ENCODE assay signal across 2 cellular contexts in the genomic region with DNA sequence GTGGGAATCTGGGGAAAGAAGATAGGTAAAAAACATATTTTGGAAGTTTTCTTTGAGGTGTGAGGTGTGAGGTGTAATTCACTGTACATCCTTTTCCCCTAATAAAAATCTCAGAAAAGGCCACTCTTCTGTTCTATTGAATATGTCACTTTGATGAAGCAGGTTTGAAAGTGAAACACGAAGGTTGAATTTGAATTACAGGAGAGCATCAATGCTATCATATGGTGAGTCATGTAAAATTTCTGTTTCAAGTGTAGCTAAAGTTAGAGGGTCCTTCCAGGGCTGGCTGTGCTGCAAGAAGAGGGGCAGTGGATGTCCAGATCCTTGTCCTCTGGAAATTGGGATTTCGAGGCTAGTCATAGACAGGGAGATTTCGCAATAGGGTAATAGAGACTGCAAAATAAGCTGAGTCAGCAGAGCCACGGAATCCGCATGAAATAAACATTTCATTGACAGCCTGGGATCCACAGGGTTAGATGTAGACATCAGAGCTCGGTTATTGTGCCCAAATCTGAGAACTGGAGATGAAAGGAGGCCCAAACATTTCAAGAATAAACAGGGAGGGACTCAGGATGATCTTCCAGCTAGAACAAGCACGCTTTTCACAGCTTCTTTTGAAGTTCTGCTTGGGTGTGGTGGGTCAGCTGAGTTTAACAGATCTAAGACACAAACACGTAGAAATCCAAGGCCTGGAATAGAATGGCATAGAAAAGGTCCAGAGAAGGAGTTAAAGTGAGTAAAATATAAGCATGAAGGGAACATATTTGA.
TF ChIP-seq lines count a peak whose summit lies in the region.

No MANE protein-coding gene starts in this region.

TF ChIP-seq in A549, 52 proteins besides CTCF, POLR2A, EP300 and RAD21 (continued from another document):
- TF ChIP-seq, protein P1, sequence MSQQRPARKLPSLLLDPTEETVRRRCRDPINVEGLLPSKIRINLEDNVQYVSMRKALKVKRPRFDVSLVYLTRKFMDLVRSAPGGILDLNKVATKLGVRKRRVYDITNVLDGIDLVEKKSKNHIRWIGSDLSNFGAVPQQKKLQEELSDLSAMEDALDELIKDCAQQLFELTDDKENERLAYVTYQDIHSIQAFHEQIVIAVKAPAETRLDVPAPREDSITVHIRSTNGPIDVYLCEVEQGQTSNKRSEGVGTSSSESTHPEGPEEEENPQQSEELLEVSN (IDR thresholded peaks at IDR 0.05; ENCODE audit: borderline replicate concordance, low read depth) = no peak
- TF ChIP-seq, protein P2, sequence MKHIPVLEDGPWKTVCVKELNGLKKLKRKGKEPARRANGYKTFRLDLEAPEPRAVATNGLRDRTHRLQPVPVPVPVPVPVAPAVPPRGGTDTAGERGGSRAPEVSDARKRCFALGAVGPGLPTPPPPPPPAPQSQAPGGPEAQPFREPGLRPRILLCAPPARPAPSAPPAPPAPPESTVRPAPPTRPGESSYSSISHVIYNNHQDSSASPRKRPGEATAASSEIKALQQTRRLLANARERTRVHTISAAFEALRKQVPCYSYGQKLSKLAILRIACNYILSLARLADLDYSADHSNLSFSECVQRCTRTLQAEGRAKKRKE (CRISPR knock-in tag; IDR thresholded peaks at IDR 0.05; ENCODE audit: low read depth) = no peak
- TF ChIP-seq MAFK (IDR thresholded peaks at IDR 0.05; ENCODE audit: partially characterized antibody) (peak; percentile 99), EHMT2 (IDR thresholded peaks at IDR 0.05; ENCODE audit: low read depth) (no peak), CEBPB (IDR thresholded peaks at IDR 0.05) (peak; percentile 97 to 98), FOSL2 (IDR thresholded peaks at IDR 0.05) (no peak), FOSL2 (CRISPR knock-in tag; IDR thresholded peaks at IDR 0.05) (peak; percentile 39; the same call in 1 of the 2 replicates)
- TF ChIP-seq, protein P3, sequence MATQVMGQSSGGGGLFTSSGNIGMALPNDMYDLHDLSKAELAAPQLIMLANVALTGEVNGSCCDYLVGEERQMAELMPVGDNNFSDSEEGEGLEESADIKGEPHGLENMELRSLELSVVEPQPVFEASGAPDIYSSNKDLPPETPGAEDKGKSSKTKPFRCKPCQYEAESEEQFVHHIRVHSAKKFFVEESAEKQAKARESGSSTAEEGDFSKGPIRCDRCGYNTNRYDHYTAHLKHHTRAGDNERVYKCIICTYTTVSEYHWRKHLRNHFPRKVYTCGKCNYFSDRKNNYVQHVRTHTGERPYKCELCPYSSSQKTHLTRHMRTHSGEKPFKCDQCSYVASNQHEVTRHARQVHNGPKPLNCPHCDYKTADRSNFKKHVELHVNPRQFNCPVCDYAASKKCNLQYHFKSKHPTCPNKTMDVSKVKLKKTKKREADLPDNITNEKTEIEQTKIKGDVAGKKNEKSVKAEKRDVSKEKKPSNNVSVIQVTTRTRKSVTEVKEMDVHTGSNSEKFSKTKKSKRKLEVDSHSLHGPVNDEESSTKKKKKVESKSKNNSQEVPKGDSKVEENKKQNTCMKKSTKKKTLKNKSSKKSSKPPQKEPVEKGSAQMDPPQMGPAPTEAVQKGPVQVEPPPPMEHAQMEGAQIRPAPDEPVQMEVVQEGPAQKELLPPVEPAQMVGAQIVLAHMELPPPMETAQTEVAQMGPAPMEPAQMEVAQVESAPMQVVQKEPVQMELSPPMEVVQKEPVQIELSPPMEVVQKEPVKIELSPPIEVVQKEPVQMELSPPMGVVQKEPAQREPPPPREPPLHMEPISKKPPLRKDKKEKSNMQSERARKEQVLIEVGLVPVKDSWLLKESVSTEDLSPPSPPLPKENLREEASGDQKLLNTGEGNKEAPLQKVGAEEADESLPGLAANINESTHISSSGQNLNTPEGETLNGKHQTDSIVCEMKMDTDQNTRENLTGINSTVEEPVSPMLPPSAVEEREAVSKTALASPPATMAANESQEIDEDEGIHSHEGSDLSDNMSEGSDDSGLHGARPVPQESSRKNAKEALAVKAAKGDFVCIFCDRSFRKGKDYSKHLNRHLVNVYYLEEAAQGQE (IDR thresholded peaks at IDR 0.05) = no peak

TF ChIP-seq in IMR-90, 13 proteins besides CTCF, POLR2A, EP300 and RAD21 (continued from another document):
- TF ChIP-seq CEBPB (IDR thresholded peaks at IDR 0.05; ENCODE audit: low read depth, low read length) (peak; percentile 99), RCOR1 (IDR thresholded peaks at IDR 0.05; ENCODE audit: insufficient replicate concordance, low read length) (no peak), MXI1 (IDR thresholded peaks at IDR 0.05; ENCODE audit: borderline replicate concordance, low read depth, low read length) (no peak), MAFK (IDR thresholded peaks at IDR 0.05; ENCODE audit: low read depth, low read length) (peak; percentile 100), MAZ (IDR thresholded peaks at IDR 0.05; ENCODE audit: borderline replicate concordance, low read depth, low read length) (no peak), FOS (IDR thresholded peaks at IDR 0.05; ENCODE audit: low read depth, low read length) (0 out of 2 replicates have a peak, but pooled peaks have one; percentile 26), NFE2L2 (IDR thresholded peaks at IDR 0.05; ENCODE audit: low read depth, low read length) (peak; percentile 57; the same call in 1 of the 2 replicates), BHLHE40 (IDR thresholded peaks at IDR 0.05; ENCODE audit: low read depth, low read length) (no peak), SMC3 (IDR thresholded peaks at IDR 0.05; ENCODE audit: low read depth, low read length) (no peak), RFX5 (IDR thresholded peaks at IDR 0.05; ENCODE audit: low read depth, low read length) (no peak)
- TF ChIP-seq, protein P4, sequence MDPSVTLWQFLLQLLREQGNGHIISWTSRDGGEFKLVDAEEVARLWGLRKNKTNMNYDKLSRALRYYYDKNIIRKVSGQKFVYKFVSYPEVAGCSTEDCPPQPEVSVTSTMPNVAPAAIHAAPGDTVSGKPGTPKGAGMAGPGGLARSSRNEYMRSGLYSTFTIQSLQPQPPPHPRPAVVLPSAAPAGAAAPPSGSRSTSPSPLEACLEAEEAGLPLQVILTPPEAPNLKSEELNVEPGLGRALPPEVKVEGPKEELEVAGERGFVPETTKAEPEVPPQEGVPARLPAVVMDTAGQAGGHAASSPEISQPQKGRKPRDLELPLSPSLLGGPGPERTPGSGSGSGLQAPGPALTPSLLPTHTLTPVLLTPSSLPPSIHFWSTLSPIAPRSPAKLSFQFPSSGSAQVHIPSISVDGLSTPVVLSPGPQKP (IDR thresholded peaks at IDR 0.05; ENCODE audit: borderline replicate concordance, low read depth, low read length) = no peak
- TF ChIP-seq, protein P5, sequence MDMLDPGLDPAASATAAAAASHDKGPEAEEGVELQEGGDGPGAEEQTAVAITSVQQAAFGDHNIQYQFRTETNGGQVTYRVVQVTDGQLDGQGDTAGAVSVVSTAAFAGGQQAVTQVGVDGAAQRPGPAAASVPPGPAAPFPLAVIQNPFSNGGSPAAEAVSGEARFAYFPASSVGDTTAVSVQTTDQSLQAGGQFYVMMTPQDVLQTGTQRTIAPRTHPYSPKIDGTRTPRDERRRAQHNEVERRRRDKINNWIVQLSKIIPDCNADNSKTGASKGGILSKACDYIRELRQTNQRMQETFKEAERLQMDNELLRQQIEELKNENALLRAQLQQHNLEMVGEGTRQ (IDR thresholded peaks at IDR 0.05; ENCODE audit: low read depth, low read length) = no peak
